In the genomic region with DNA sequence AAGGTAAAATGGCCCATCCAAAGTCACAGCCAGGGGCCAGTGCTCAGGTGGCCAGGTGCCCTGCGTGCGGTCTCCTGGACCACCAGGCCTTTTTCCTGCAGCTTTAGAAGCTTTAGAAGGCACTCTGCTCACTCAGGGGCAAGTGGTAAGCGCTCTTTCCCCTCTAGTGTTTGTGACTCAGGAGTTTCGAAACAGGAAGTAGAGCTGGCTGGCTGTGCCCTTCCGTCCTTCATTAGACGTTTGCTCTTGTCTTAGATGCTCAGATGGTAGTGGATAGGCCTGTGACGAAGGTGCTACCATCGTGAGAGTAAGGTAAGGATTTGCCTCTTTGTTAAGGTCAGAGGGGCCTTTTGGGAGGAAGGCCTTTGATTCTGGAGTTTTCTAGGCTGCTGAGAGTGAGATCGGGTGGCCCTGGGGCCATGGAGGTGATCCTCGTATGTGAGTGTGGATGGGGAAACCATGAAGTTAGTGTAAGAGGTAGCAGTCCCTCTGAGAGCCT, we compare ENCODE assay signal across 8 cellular contexts. TPM values are rescaled to one million over a fixed set of nuclear protein-coding genes. Genes with fewer than 3 reads are reported as not detected.
A peak's percentile ranks its signal among the peaks of the same experiment; 100 is the strongest.
DNase-seq lines count a peak whose midpoint lies in the region; ATAC-seq and TF ChIP-seq lines count a peak whose summit lies in the region.

CASP8 (plus strand) TSS at position 235 of the 499 bp plus-strand sequence. CDS start 5,951 bp downstream, outside the sequence.

- intact Hi-C loops in T-helper 2 cell treated with Interferon-gamma antibody and Interleukin-4, amounts not matched to agents 100 ng/mL and 5 ng/mL, for 36 hours (cut with micrococcal nuclease), result loop anchor here (1.0 to 5.0 kb wide), 4 partner anchors 8 to 1117 kb away; partner anchors contain the start of genes BMPR2 and FZD7
- intact Hi-C loops in right lobe of liver (cut with DNase I), result no loop called here

- no peaks in the 10 kb centered on the region for H3K9me3 ChIP-seq in right lobe of liver

- H3K36me3 ChIP-seq in right lobe of liver, result no peaks in the 10 kb centered on the region

- peak within 1 kb of the TSS; percentile 1 to 86 (median 65) for H3K27ac ChIP-seq in right lobe of liver

- in situ Hi-C loops in astrocyte of the cerebellum (cut with HindIII; ENCODE audit: low sequenced_read_pairs), result no loop called here

- H3K4me3 ChIP-seq in astrocyte of the cerebellum (ENCODE audit: low read depth, low read length), result peak within 1 kb of the TSS; percentile 68
- H3K4me3 ChIP-seq in right lobe of liver, result peak within 1 kb of the TSS in 1 of 3 donors; percentile 17

- H3K27me3 ChIP-seq in right lobe of liver, result no peaks in the 10 kb centered on the region

- DNase-seq in EL (peak; percentile 71), astrocyte of the cerebellum (ENCODE audit: low read depth) (no peak), right lobe of liver (peak in 1 of 3 donors; percentile 29), NCI-H226 (no peak)
- DNase-seq in stimulated activated CD8-positive, alpha-beta memory T cell treated with anti-CD3 and anti-CD28 coated beads, Interleukin-7, amount 100 ng/mL, for 4 hours (ENCODE audit: low read depth in 2 of 2), result peak; percentile 40 to 42

- WGBS in right lobe of liver (ENCODE audit: insufficient coverage, low coverage, low lambda C conversion rate, missing lambda C conversion rate), result 61% methylated on average over 10 of the region's 10 CpGs

- peak; percentile 34 for ATAC-seq in HG03432 (IDR thresholded peaks at IDR 0.05; ENCODE audit: unreplicated experiment)
- peak; percentile 49 to 63 (median 50) for ATAC-seq in right lobe of liver
- ATAC-seq in HG02870 (IDR thresholded peaks at IDR 0.05; ENCODE audit: unreplicated experiment), result no peak

- TF ChIP-seq CTCF in astrocyte of the cerebellum (IDR thresholded peaks at IDR 0.05; ENCODE audit: low read depth, low read length, missing control alignments) (no peak), right lobe of liver (IDR thresholded peaks at IDR 0.05) (no peak)

- peaks cover 0 to 5% (median 0%) of the 10 kb centered on the region in 4 donors for H3K4me1 ChIP-seq in right lobe of liver

- TF ChIP-seq POLR2A in right lobe of liver (IDR thresholded peaks at IDR 0.05), result peak; percentile 44

RNA-seq across cellular contexts. Expression of gene CASP8, which starts in this region (rescaled TPM):
- total RNA-seq in T-helper 2 cell treated with Interferon-gamma antibody and Interleukin-4, amounts not matched to agents 100 ng/mL and 5 ng/mL, for 36 hours, result 79.1 and 79.4 TPM in 2 replicates
- total RNA-seq in right lobe of liver, result 10 to 100 TPM in 5 of 6 experiments, 1 to 10 TPM in 1; 8.8 to 14.8 (median 11.5) TPM

Comparison
In these comparisons a context has a peak if more than half of its experiments do, and no peak if none do; other contexts are left out.
1. DNase-seq: peak in EL (single experiment) and stimulated activated CD8-positive, alpha-beta memory T cell treated with anti-CD3 and anti-CD28 coated beads, Interleukin-7, amount 100 ng/mL, for 4 hours (2 of 2); none in astrocyte of the cerebellum (single experiment) and NCI-H226 (single experiment).